Comparison of ENCODE assay signal across 1 cellular context in the genomic region with DNA sequence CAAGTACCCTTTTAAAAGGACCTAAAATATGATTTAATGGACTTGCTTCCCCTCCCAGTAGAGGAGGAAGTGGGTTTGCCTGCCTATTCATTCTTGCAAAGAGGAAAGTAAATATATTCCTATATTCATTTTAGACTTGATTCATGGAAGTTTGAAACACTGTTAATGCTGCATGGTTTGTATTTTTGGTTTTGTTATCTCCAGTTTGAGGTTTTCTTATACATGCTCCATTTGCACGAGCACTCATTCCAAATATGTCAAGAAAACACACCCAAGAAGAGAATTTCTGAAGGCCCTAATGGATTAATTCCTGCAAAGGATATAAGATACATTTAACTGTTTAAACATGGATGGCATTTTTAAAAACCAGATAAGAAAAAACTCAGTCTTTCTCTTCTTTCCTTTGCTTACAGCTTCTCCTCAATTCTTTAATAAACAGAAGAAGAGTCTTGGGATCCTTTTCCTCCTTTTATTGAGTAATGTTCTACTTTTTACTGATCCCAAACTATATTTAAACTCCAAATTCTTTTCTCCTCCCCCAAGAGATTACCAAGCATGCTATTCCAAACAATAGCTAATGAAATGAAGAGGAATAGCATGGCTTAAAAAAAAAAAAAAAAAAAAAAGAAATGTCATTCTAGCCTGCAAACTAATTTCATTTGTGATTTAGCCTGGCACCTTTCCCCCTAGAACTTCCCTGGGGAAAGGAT.
TF ChIP-seq lines count a peak whose summit lies in the region.

No MANE protein-coding gene starts in this region.

TF ChIP-seq in IMR-90, 13 proteins besides CTCF, POLR2A, EP300 and RAD21:
- TF ChIP-seq MXI1 (IDR thresholded peaks at IDR 0.05; ENCODE audit: borderline replicate concordance, low read depth, low read length) (no peak), USF2 (IDR thresholded peaks at IDR 0.05; ENCODE audit: low read depth, low read length) (no peak), SMC3 (IDR thresholded peaks at IDR 0.05; ENCODE audit: low read depth, low read length) (no peak), NFE2L2 (IDR thresholded peaks at IDR 0.05; ENCODE audit: low read depth, low read length) (no peak), MAFK (IDR thresholded peaks at IDR 0.05; ENCODE audit: low read depth, low read length) (no peak), BHLHE40 (IDR thresholded peaks at IDR 0.05; ENCODE audit: low read depth, low read length) (no peak), RCOR1 (IDR thresholded peaks at IDR 0.05; ENCODE audit: insufficient replicate concordance, low read length) (no peak), CEBPB (IDR thresholded peaks at IDR 0.05; ENCODE audit: low read depth, low read length) (no peak), FOS (IDR thresholded peaks at IDR 0.05; ENCODE audit: low read depth, low read length) (no peak), ELK1 (IDR thresholded peaks at IDR 0.05; ENCODE audit: borderline replicate concordance, low read depth, low read length) (no peak), CHD1 (IDR thresholded peaks at IDR 0.05; ENCODE audit: low read depth, low read length) (no peak), MAZ (IDR thresholded peaks at IDR 0.05; ENCODE audit: borderline replicate concordance, low read depth, low read length) (no peak), RFX5 (IDR thresholded peaks at IDR 0.05; ENCODE audit: low read depth, low read length) (no peak)
TF ChIP-seq in IMR-90: peak in this region for 0.
